2 cellular contexts compared by ENCODE assay signal in genomic region chr11:130872961-130873360, GRCh38.
TF ChIP-seq lines count a peak whose summit lies in the region.

No MANE protein-coding gene starts in this region.

TF ChIP-seq in SK-N-SH treated with all-trans-retinoic acid at 6 μM for 48 hours, 23 proteins besides CTCF, POLR2A, EP300 and RAD21 (continued from another document):
- TF ChIP-seq TSHZ2 (CRISPR knock-in tag; IDR thresholded peaks at IDR 0.05) (no peak), ZFP3 (CRISPR knock-in tag; IDR thresholded peaks at IDR 0.05) (no peak)

TF ChIP-seq in SK-N-SH, 30 proteins besides CTCF, POLR2A, EP300 and RAD21 (continued from another document):
- TF ChIP-seq USF2 (IDR thresholded peaks at IDR 0.05; ENCODE audit: borderline replicate concordance, low read depth, low read length) (no peak), MAX (IDR thresholded peaks at IDR 0.05; ENCODE audit: low read depth) (no peak)
